ENCODE assay signal across 8 cellular contexts in genomic region chr10:17201165-17202013, GRCh38. TPM values are rescaled to one million over a fixed set of nuclear protein-coding genes. Genes with fewer than 3 reads are reported as not detected.
DNase-seq lines count a peak whose midpoint lies in the region; ATAC-seq and TF ChIP-seq lines count a peak whose summit lies in the region.

A gene with protein sequence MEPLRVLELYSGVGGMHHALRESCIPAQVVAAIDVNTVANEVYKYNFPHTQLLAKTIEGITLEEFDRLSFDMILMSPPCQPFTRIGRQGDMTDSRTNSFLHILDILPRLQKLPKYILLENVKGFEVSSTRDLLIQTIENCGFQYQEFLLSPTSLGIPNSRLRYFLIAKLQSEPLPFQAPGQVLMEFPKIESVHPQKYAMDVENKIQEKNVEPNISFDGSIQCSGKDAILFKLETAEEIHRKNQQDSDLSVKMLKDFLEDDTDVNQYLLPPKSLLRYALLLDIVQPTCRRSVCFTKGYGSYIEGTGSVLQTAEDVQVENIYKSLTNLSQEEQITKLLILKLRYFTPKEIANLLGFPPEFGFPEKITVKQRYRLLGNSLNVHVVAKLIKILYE (minus strand): TSS chr10:17201672. CDS start chr10:17201634, 38 bp downstream.

- no peaks in the 10 kb centered on the region for H3K9me3 ChIP-seq in A673 (ENCODE audit: low read depth, low read length, poor library complexity, severe bottlenecking)

- H3K27me3 ChIP-seq in A673 (replicated peaks; ENCODE audit: insufficient read depth, low read depth, low read length, poor library complexity) = no peaks in the 10 kb centered on the region
- H3K27me3 ChIP-seq in kidney epithelial cell (ENCODE audit: control insufficient read depth, insufficient read depth, low read length) = no peaks in the 10 kb centered on the region

- TF ChIP-seq CTCF in A673 (conservative IDR thresholded peaks at IDR 0.05; ENCODE audit: low read depth, low read length) = no peak
- no peak for TF ChIP-seq CTCF in kidney epithelial cell (IDR thresholded peaks at IDR 0.05; ENCODE audit: insufficient read depth, low read length, poor library complexity, severe bottlenecking)

- CTCF ChIA-PET in A673 (lab: Charles Lee) = no interaction called here

- BruUV-seq in A673 (replicated peaks; lab: Mats Ljungman, UMichigan) = no TSS peak

- no peaks in the 10 kb centered on the region for H3K36me3 ChIP-seq in A673 (ENCODE audit: insufficient read depth, low read length, poor library complexity, severe bottlenecking)
- H3K36me3 ChIP-seq in kidney epithelial cell (ENCODE audit: control insufficient read depth, insufficient read depth, low read length) = no peaks in the 10 kb centered on the region

- peaks cover 31% of the 10 kb centered on the region for H3K4me1 ChIP-seq in A673 (ENCODE audit: insufficient read depth, low read length, poor library complexity, severe bottlenecking)

- intact Hi-C loops in A673 (cut with micrococcal nuclease; ENCODE audit: unreplicated experiment) = loop anchor here (2.0 kb wide), 1 partner anchor 27 kb away; the partner anchor contains the start of gene VIM

- H3K4me3 ChIP-seq in A673 (ENCODE audit: low read depth, low read length, poor library complexity, severe bottlenecking) (peak within 1 kb of the TSS; percentile 58), kidney epithelial cell (ENCODE audit: low read depth, low read length) (peak within 1 kb of the TSS; percentile 78)

- POLR2A ChIA-PET in A673 (lab: Charles Lee; ENCODE audit: low non-redundant PET) = no interaction called here

- ATAC-seq in GM18519 (IDR thresholded peaks at IDR 0.05; ENCODE audit: low FRiP score, unreplicated experiment) = peak; percentile 87
- ATAC-seq in HG03039 (IDR thresholded peaks at IDR 0.05; ENCODE audit: unreplicated experiment) = peak; percentile 97

- peak within 1 kb of the TSS; percentile 96 for H3K27ac ChIP-seq in A673 (ENCODE audit: low read depth, low read length, poor library complexity, severe bottlenecking)

- DNase-seq in A673 (ENCODE audit: low spot score) = peak; percentile 96
- DNase-seq in NCI-H2196 (lab: John Stamatoyannopoulos, UW; ENCODE audit: unreplicated experiment) = peak; percentile 69
- DNase-seq in activated CD4-positive, CD25-positive, alpha-beta regulatory T cell treated with anti-CD3 and anti-CD28 coated beads, Interleukin-2, amount 50 U/mL, for 72 hours = peak; percentile 78
- peak; percentile 34 to 41 for DNase-seq in cerebellar nuclear complex (lab: John Stamatoyannopoulos, UW)
- DNase-seq in kidney epithelial cell (ENCODE audit: low read depth) = no peak
- DNase-seq in stimulated activated CD4-positive, alpha-beta T cell treated with anti-CD3 and anti-CD28 coated beads, Interleukin-15, amount 100 ng/mL, for 1 hour (ENCODE audit: low read depth in 1 of 2, low spot score in 1 of 2) = peak; percentile 56 to 67

RNA-seq across cellular contexts. Expression of the gene that starts here (rescaled TPM):
- 14.0 and 14.1 TPM in 2 replicates for total RNA-seq in A673 (2021)
- total RNA-seq in kidney epithelial cell = 6.3 and 7.4 TPM in 2 replicates
